Comparison of ENCODE assay signal across 21 cellular contexts in genomic region chr4:65983062-65983461, GRCh38.
DNase-seq lines count a peak whose midpoint lies in the region; ATAC-seq, FAIRE-seq and TF ChIP-seq lines count a peak whose summit lies in the region.
"Had no signal": no experiment of that assay in that cellular context is flagged by ENCODE, and none has a peak within 500 bp of the region (broad histone marks: within the 10 kb centered on the region; RNA-seq: fewer than 3 reads in every experiment).

No MANE protein-coding gene starts in this region.

- H3K4me1 Mint-ChIP-seq in astrocyte (ENCODE audit: low read depth, unreplicated experiment) (no peaks in the 10 kb centered on the region), type B pancreatic cell (ENCODE audit: unreplicated experiment) (peaks cover 5% of the 10 kb centered on the region)
- H3K4me1 Mint-ChIP-seq: CD8-positive, alpha-beta memory T cell had no signal

- TF ChIP-seq CTCF in astrocyte (IDR thresholded peaks at IDR 0.05; ENCODE audit: insufficient read depth, low read depth, low read length) = no peak
- TF ChIP-seq CTCF in choroid plexus epithelial cell (conservative IDR thresholded peaks at IDR 0.05; ENCODE audit: low read depth, low read length) = no peak
- TF ChIP-seq CTCF in fibroblast of villous mesenchyme (IDR thresholded peaks at IDR 0.05; ENCODE audit: insufficient read depth, low read depth, low read length) = no peak
- TF ChIP-seq CTCF in type B pancreatic cell (conservative IDR thresholded peaks at IDR 0.05) = no peak

- FAIRE-seq in astrocyte (lab: Jason Lieb, UNC) = no peak
- FAIRE-seq: GM12891, GM18507, K562 had no signal

- ATAC-seq in HG03175 (IDR thresholded peaks at IDR 0.05; ENCODE audit: unreplicated experiment) = no peak
- ATAC-seq: HCT116, K562 had no signal

- no peak overlapping the region for H3K4me3 ChIP-seq in astrocyte (ENCODE audit: insufficient read depth, low read depth, low read length)
- no peak overlapping the region for H3K4me3 ChIP-seq in choroid plexus epithelial cell (ENCODE audit: low read depth, low read length)
- H3K4me3 ChIP-seq in fibroblast of villous mesenchyme (ENCODE audit: low read depth, low read length) = no peak overlapping the region
- no peak overlapping the region for H3K4me3 ChIP-seq in skeletal muscle cell (ENCODE audit: low read depth, low read length)
- H3K4me3 ChIP-seq: K562 had no signal

- H3K27ac Mint-ChIP-seq in astrocyte (ENCODE audit: unreplicated experiment) (no peak overlapping the region), type B pancreatic cell (no peak overlapping the region)
- H3K27ac Mint-ChIP-seq: CD8-positive, alpha-beta memory T cell had no signal

- no peak overlapping the region for H2AFZ ChIP-seq in astrocyte (ENCODE audit: low read depth, low read length)

- H3K9ac ChIP-seq in astrocyte (ENCODE audit: low read length) = no peak overlapping the region

- intact Hi-C loops in posterior vena cava (cut with DNase I) = no loop called here

- no peaks in the 10 kb centered on the region for H3K79me2 ChIP-seq in astrocyte (ENCODE audit: insufficient read depth, low read length)

- H3K36me3 Mint-ChIP-seq in astrocyte (ENCODE audit: low read depth, unreplicated experiment) (no peaks in the 10 kb centered on the region), type B pancreatic cell (no peaks in the 10 kb centered on the region)
- H3K36me3 Mint-ChIP-seq: CD8-positive, alpha-beta memory T cell had no signal

- H3K9me3 ChIP-seq in astrocyte (ENCODE audit: insufficient read depth, low read depth, low read length) = no peaks in the 10 kb centered on the region

- no peaks in the 10 kb centered on the region for H3K4me1 ChIP-seq in astrocyte (ENCODE audit: insufficient read depth, low read length)

- H3K4me3 Mint-ChIP-seq in astrocyte (ENCODE audit: unreplicated experiment) = no peak overlapping the region
- H3K4me3 Mint-ChIP-seq in type B pancreatic cell = no peak overlapping the region
- H3K4me3 Mint-ChIP-seq: CD8-positive, alpha-beta memory T cell had no signal

- H3K4me2 ChIP-seq in astrocyte (ENCODE audit: low read length) = no peak overlapping the region

- H3K9me3 Mint-ChIP-seq in astrocyte (ENCODE audit: unreplicated experiment) (no peaks in the 10 kb centered on the region), type B pancreatic cell (no peaks in the 10 kb centered on the region)

- H3K27me3 Mint-ChIP-seq in astrocyte (ENCODE audit: low read depth, unreplicated experiment) (no peaks in the 10 kb centered on the region), type B pancreatic cell (no peaks in the 10 kb centered on the region)
- H3K27me3 Mint-ChIP-seq: CD8-positive, alpha-beta memory T cell had no signal

- H3K36me3 ChIP-seq in astrocyte (ENCODE audit: insufficient read depth, low read length) = no peaks in the 10 kb centered on the region

- DNase-seq in astrocyte (ENCODE audit: low read depth) (peak; percentile 68), choroid plexus epithelial cell (ENCODE audit: low read depth) (peak; percentile 77), fibroblast of villous mesenchyme (ENCODE audit: low read depth) (peak; percentile 4), skeletal muscle cell (ENCODE audit: low read depth) (peak; percentile 28), NOMO-1 treated with dmso at 0.1 percent for 144 hours (lab: John Stamatoyannopoulos, UW; ENCODE audit: unreplicated experiment) (no peak), posterior vena cava (ENCODE audit: low spot score) (no peak), type B pancreatic cell (ENCODE audit: extremely low spot score, unreplicated experiment) (no peak)
- DNase-seq: C1 segment of cervical spinal cord; CD8-positive, alpha-beta memory T cell; DMS53; GOT3; NCI-H1105 treated with DMSO at 0.1 percent for 48 hours; NCI-H187; NCI-H2227 treated with DMSO at 0.1 percent for 48 hours; NCI-H510A treated with DMSO at 0.1 percent for 48 hours; NCI-H82 had no signal

- H4K20me1 ChIP-seq in astrocyte (ENCODE audit: insufficient read depth, low read length) = no peaks in the 10 kb centered on the region

- no peak overlapping the region for H3K27ac ChIP-seq in astrocyte (ENCODE audit: low read depth, low read length)

- H3K27me3 ChIP-seq in astrocyte (ENCODE audit: insufficient read depth, low read length) = no peaks in the 10 kb centered on the region

Comparison
In these comparisons a context has a peak if more than half of its experiments do, and no peak if none do; other contexts are left out.
1. DNase-seq: peak in astrocyte (single experiment), choroid plexus epithelial cell (single experiment), fibroblast of villous mesenchyme (single experiment) and skeletal muscle cell (single experiment); none in NOMO-1 treated with dmso at 0.1 percent for 144 hours (single experiment), posterior vena cava (single experiment) and type B pancreatic cell (single experiment).